In the genomic region with DNA sequence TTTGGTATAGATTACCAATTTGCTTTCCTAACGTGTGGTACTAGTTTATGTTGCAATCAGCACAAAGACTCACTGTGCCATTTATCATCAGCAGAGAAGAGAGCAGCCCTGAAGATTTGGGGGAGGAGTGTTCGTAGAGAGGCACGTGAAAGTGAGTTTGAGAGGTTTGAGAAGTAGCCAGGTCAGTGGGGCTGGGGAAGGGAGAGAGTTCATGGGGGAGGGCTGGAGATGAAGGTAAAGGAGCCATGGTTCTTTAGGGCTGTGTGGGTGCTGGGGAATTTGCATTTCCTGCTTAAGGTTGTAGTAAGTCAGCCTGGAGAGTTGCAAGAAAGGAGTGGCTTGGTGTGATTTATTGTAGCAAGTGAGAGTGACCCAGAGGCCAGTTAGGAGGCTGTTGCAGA, we compare ENCODE assay signal across 12 cellular contexts.
DNase-seq lines count a peak whose midpoint lies in the region; ATAC-seq and TF ChIP-seq lines count a peak whose summit lies in the region.
"Had no signal": no experiment of that assay in that cellular context is flagged by ENCODE, and none has a peak within 500 bp of the region (broad histone marks: within the 10 kb centered on the region; RNA-seq: fewer than 3 reads in every experiment).

No MANE protein-coding gene starts in this region.

- H3K4me1 Mint-ChIP-seq in MCF 10A (ENCODE audit: insufficient read depth, unreplicated experiment), result peaks cover 48% of the 10 kb centered on the region
- peaks cover 23% of the 10 kb centered on the region for H3K4me1 Mint-ChIP-seq in stimulated activated effector memory CD8-positive, alpha-beta T cell treated with anti-CD3 and anti-CD28 coated beads, Interleukin-12 subunit alpha, Interleukin-12 subunit beta, amount 100 ng/mL, for 72 hours
- peaks cover 24% of the 10 kb centered on the region for H3K4me1 Mint-ChIP-seq in activated T-cell treated with anti-CD3 and anti-CD28 coated beads, Interleukin-2, amount 50 U/mL, for 4 hours (ENCODE audit: low read depth)

- POLR2A ChIA-PET in MCF 10A (lab: Yijun Ruan, JAX), result interaction anchor here (0.7 to 9.3 kb wide), 5 partner anchors 11 to 47 kb away, joined by 3 to 171 read pairs (median 6); no protein-coding TSS in a partner anchor

- H3K27me3 ChIP-seq in lung (ENCODE audit: control insufficient read depth, insufficient read depth) (no peaks in the 10 kb centered on the region), WERI-Rb-1 (ENCODE audit: insufficient read depth, low read depth, severe bottlenecking) (no peaks in the 10 kb centered on the region)

- intact Hi-C loops in MCF 10A (cut with micrococcal nuclease), result no loop called here

- peaks cover 0 to 9% of the 10 kb centered on the region in 2 donors for H3K4me1 ChIP-seq in lung (ENCODE audit: control insufficient read depth in 2 of 2, insufficient read depth in 2 of 2, low read length in 2 of 2)

- H3K36me3 ChIP-seq in lung (ENCODE audit: control insufficient read depth in 2 of 2, insufficient read depth in 2 of 2, low read length in 2 of 2) (no peaks in the 10 kb centered on the region), WERI-Rb-1 (no peaks in the 10 kb centered on the region)

- CTCF ChIA-PET in MCF 10A (lab: Yijun Ruan, JAX), result no interaction called here

- TF ChIP-seq CTCF in MCF 10A (IDR thresholded peaks at IDR 0.05; ENCODE audit: unreplicated experiment) (no peak), lung (IDR thresholded peaks at IDR 0.05; ENCODE audit: control extremely low read depth, extremely low read depth) (no peak), WERI-Rb-1 (IDR thresholded peaks at IDR 0.05; ENCODE audit: low read depth, low read length) (no peak)

- ATAC-seq in HG02884 (IDR thresholded peaks at IDR 0.05; ENCODE audit: unreplicated experiment) (peak; percentile 68), lung (ENCODE audit: insufficient read depth, low FRiP score) (peak; percentile 69), GM19455 (IDR thresholded peaks at IDR 0.05; ENCODE audit: unreplicated experiment) (no peak)
- no peak for ATAC-seq in stimulated activated effector memory CD8-positive, alpha-beta T cell treated with anti-CD3 and anti-CD28 coated beads, Interleukin-12 subunit alpha, Interleukin-12 subunit beta, amount 100 ng/mL, for 72 hours
- ATAC-seq in activated T-cell treated with anti-CD3 and anti-CD28 coated beads, Interleukin-2, amount 50 U/mL, for 4 hours, result no peak
- ATAC-seq: activated CD4-positive, CD25-positive, alpha-beta regulatory T cell treated with anti-CD3 and anti-CD28 coated beads, Interleukin-2, amount 50 U/mL, for 24 hours had no signal

- no peaks in the 10 kb centered on the region for H3K9me3 Mint-ChIP-seq in MCF 10A (ENCODE audit: unreplicated experiment)
- no peaks in the 10 kb centered on the region for H3K9me3 Mint-ChIP-seq in stimulated activated effector memory CD8-positive, alpha-beta T cell treated with anti-CD3 and anti-CD28 coated beads, Interleukin-12 subunit alpha, Interleukin-12 subunit beta, amount 100 ng/mL, for 72 hours
- H3K9me3 Mint-ChIP-seq in activated T-cell treated with anti-CD3 and anti-CD28 coated beads, Interleukin-2, amount 50 U/mL, for 4 hours, result no peaks in the 10 kb centered on the region

- WGBS in lung, 2 donors, result 54 to 73% methylated on average over 3 of the region's 3 CpGs

- H3K27ac Mint-ChIP-seq in MCF 10A (ENCODE audit: low read depth, unreplicated experiment), result peak overlapping the region; percentile 33
- no peak overlapping the region for H3K27ac Mint-ChIP-seq in stimulated activated effector memory CD8-positive, alpha-beta T cell treated with anti-CD3 and anti-CD28 coated beads, Interleukin-12 subunit alpha, Interleukin-12 subunit beta, amount 100 ng/mL, for 72 hours

- peak overlapping the region; percentile 52 for H3K4me3 Mint-ChIP-seq in MCF 10A (ENCODE audit: unreplicated experiment)
- no peak overlapping the region for H3K4me3 Mint-ChIP-seq in stimulated activated effector memory CD8-positive, alpha-beta T cell treated with anti-CD3 and anti-CD28 coated beads, Interleukin-12 subunit alpha, Interleukin-12 subunit beta, amount 100 ng/mL, for 72 hours
- no peak overlapping the region for H3K4me3 Mint-ChIP-seq in activated T-cell treated with anti-CD3 and anti-CD28 coated beads, Interleukin-2, amount 50 U/mL, for 4 hours

- H3K4me3 ChIP-seq in lung (no peak overlapping the region), WERI-Rb-1 (ENCODE audit: low read depth, low read length) (no peak overlapping the region)

- H3K27ac ChIP-seq in lung (ENCODE audit: low read depth in 1 of 2, low read length in 1 of 2) (no peak overlapping the region), WERI-Rb-1 (no peak overlapping the region)

- H3K9me3 ChIP-seq in lung (ENCODE audit: control insufficient read depth in 2 of 2, insufficient read depth in 1 of 2, low read length in 1 of 2) (no peaks in the 10 kb centered on the region), WERI-Rb-1 (ENCODE audit: severe bottlenecking) (no peaks in the 10 kb centered on the region)

- H3K36me3 Mint-ChIP-seq in MCF 10A (ENCODE audit: insufficient read depth, unreplicated experiment), result no peaks in the 10 kb centered on the region
- no peaks in the 10 kb centered on the region for H3K36me3 Mint-ChIP-seq in stimulated activated effector memory CD8-positive, alpha-beta T cell treated with anti-CD3 and anti-CD28 coated beads, Interleukin-12 subunit alpha, Interleukin-12 subunit beta, amount 100 ng/mL, for 72 hours
- no peaks in the 10 kb centered on the region for H3K36me3 Mint-ChIP-seq in activated T-cell treated with anti-CD3 and anti-CD28 coated beads, Interleukin-2, amount 50 U/mL, for 4 hours (ENCODE audit: insufficient read depth)

- H3K27me3 Mint-ChIP-seq in MCF 10A (ENCODE audit: insufficient read depth, unreplicated experiment), result no peaks in the 10 kb centered on the region
- peaks cover 6% of the 10 kb centered on the region for H3K27me3 Mint-ChIP-seq in activated T-cell treated with anti-CD3 and anti-CD28 coated beads, Interleukin-2, amount 50 U/mL, for 4 hours (ENCODE audit: low read depth)

- DNase-seq in ELR (ENCODE audit: low read depth) (peak; percentile 75), MCF 10A (ENCODE audit: unreplicated experiment) (peak; percentile 67), lung (ENCODE audit: low spot score) (no peak), WERI-Rb-1 (no peak)
- no peak for DNase-seq in stimulated activated effector memory CD8-positive, alpha-beta T cell treated with anti-CD3 and anti-CD28 coated beads, Interleukin-12 subunit alpha, Interleukin-12 subunit beta, amount 100 ng/mL, for 72 hours (ENCODE audit: low spot score in 2 of 2)
- DNase-seq in activated T-cell treated with anti-CD3 and anti-CD28 coated beads, Interleukin-2, amount 50 U/mL, for 4 hours, result no peak
- DNase-seq: COR-L47; NCI-H526 treated with DMSO at 0.1 percent for 48 hours; stimulated activated naive CD4-positive, alpha-beta T cell had no signal

- no TSS peak for BruUV-seq in MCF 10A (replicated peaks; lab: Mats Ljungman, UMichigan)

Comparison
In these comparisons a context has a peak if more than half of its experiments do, and no peak if none do; other contexts are left out.
1. DNase-seq: peak in ELR (single experiment) and MCF 10A (single experiment); none in lung (single experiment), WERI-Rb-1 (single experiment), stimulated activated effector memory CD8-positive, alpha-beta T cell treated with anti-CD3 and anti-CD28 coated beads, Interleukin-12 subunit alpha, Interleukin-12 subunit beta, amount 100 ng/mL, for 72 hours (0 of 2) and activated T-cell treated with anti-CD3 and anti-CD28 coated beads, Interleukin-2, amount 50 U/mL, for 4 hours (single experiment).
2. ATAC-seq: peak in HG02884 (single experiment) and lung (single experiment); none in GM19455 (single experiment), stimulated activated effector memory CD8-positive, alpha-beta T cell treated with anti-CD3 and anti-CD28 coated beads, Interleukin-12 subunit alpha, Interleukin-12 subunit beta, amount 100 ng/mL, for 72 hours (single experiment) and activated T-cell treated with anti-CD3 and anti-CD28 coated beads, Interleukin-2, amount 50 U/mL, for 4 hours (0 of 2).